In genomic region chr16:78684655-78685400, GRCh38 we compare ENCODE assay signal across 13 cellular contexts.
A peak's percentile ranks its signal among the peaks of the same experiment; 100 is the strongest.
DNase-seq lines count a peak whose midpoint lies in the region; ATAC-seq, FAIRE-seq and TF ChIP-seq lines count a peak whose summit lies in the region.
"Had no signal": no experiment of that assay in that cellular context is flagged by ENCODE, and none has a peak within 500 bp of the region (broad histone marks: within the 10 kb centered on the region; RNA-seq: fewer than 3 reads in every experiment).

No MANE protein-coding gene starts in this region.

- TF ChIP-seq EP300 in tibial nerve (IDR thresholded peaks at IDR 0.05), result peak in 1 of 2 donors; percentile 83

- H3K4me1 ChIP-seq in SJCRH30 (peaks cover 30% of the 10 kb centered on the region), lower lobe of right lung (no peaks in the 10 kb centered on the region), tibial nerve (peaks cover 0 to 39% (median 2%) of the 10 kb centered on the region in 4 donors)

- DNase-seq in SJCRH30 (no peak), epithelial cell of prostate (ENCODE audit: low read depth, low spot score) (no peak), lower lobe of right lung (no peak), tibial nerve (ENCODE audit: low spot score in 2 of 2) (peak; percentile 38 to 58), DMS114 treated with DMSO at 0.1 percent for 48 hours (lab: John Stamatoyannopoulos, UW; ENCODE audit: unreplicated experiment) (no peak), HuH-7 (ENCODE audit: low spot score) (no peak), dermis blood vessel endothelial cell (no peak), GM19239 (ENCODE audit: insufficient read length, low spot score) (no peak)
- DNase-seq: COR-L47; cortex of kidney; NCI-H1048; stimulated activated CD4-positive, alpha-beta T cell treated with anti-CD3 and anti-CD28 coated beads, Interleukin-4, amount 100 ng/mL, for 24 hours had no signal

- 56 to 61% methylated on average over 5 of the region's 5 CpGs for WGBS in tibial nerve, 2 donors

- H3K36me3 ChIP-seq in SJCRH30 (no peaks in the 10 kb centered on the region), lower lobe of right lung (no peaks in the 10 kb centered on the region), tibial nerve (no peaks in the 10 kb centered on the region)

- no peak for FAIRE-seq in GM19239 (lab: Jason Lieb, UNC)

- H3K9me3 ChIP-seq in SJCRH30 (replicated peaks), result no peaks in the 10 kb centered on the region
- H3K9me3 ChIP-seq in lower lobe of right lung, result no peaks in the 10 kb centered on the region
- H3K9me3 ChIP-seq in tibial nerve, result no peaks in the 10 kb centered on the region

- no peaks in the 10 kb centered on the region for H3K27me3 ChIP-seq in SJCRH30
- H3K27me3 ChIP-seq in lower lobe of right lung (ENCODE audit: low read depth), result no peaks in the 10 kb centered on the region
- H3K27me3 ChIP-seq in tibial nerve, result no peaks in the 10 kb centered on the region

- intact Hi-C loops in lower lobe of right lung (cut with DNase I), result no loop called here

- peak in 1 of 2 donors; percentile 26 for ATAC-seq in lower lobe of right lung

- no peak overlapping the region for H3K4me3 ChIP-seq in SJCRH30
- H3K4me3 ChIP-seq in lower lobe of right lung, result no peak overlapping the region
- H3K4me3 ChIP-seq in tibial nerve, result no peak overlapping the region
- H3K4me3 ChIP-seq: lung had no signal

- TF ChIP-seq POLR2A in tibial nerve (IDR thresholded peaks at IDR 0.05), result no peak

- peak overlapping the region; percentile 98 for H3K27ac ChIP-seq in SJCRH30
- H3K27ac ChIP-seq in epithelial cell of prostate, result peak overlapping the region; percentile 98
- H3K27ac ChIP-seq in lower lobe of right lung, result peak overlapping the region; percentile 31
- peak overlapping the region in 2 of 4 donors; percentile 69 to 79 for H3K27ac ChIP-seq in tibial nerve

- TF ChIP-seq CTCF in lower lobe of right lung (IDR thresholded peaks at IDR 0.05), result no peak
- no peak for TF ChIP-seq CTCF in tibial nerve (IDR thresholded peaks at IDR 0.05)

Comparison
In these comparisons a context has a peak if more than half of its experiments do, and no peak if none do; other contexts are left out.
1. DNase-seq: peak in tibial nerve (2 of 2); none in SJCRH30 (0 of 2), epithelial cell of prostate (single experiment), lower lobe of right lung (single experiment), DMS114 treated with DMSO at 0.1 percent for 48 hours (single experiment), HuH-7 (single experiment), dermis blood vessel endothelial cell (single experiment) and GM19239 (single experiment).